Comparison of ENCODE assay signal across 1 cellular context in genomic region chr4:1994935-1995334, GRCh38.
A peak's percentile ranks its signal among the peaks of the same experiment; 100 is the strongest.
TF ChIP-seq lines count a peak whose summit lies in the region.

No MANE protein-coding gene starts in this region.

TF ChIP-seq in HepG2, 621 proteins besides CTCF, POLR2A, EP300 and RAD21:
- TF ChIP-seq RERE (CRISPR knock-in tag; IDR thresholded peaks at IDR 0.05; ENCODE audit: low read depth) (no peak), MAFK (conservative IDR thresholded peaks at IDR 0.05 in 1 of 2, IDR thresholded peaks at IDR 0.05 in 1 of 2; ENCODE audit: low read length in 2 of 2) (peak; percentile 97 to 99), PRDM10 (CRISPR knock-in tag; IDR thresholded peaks at IDR 0.05; ENCODE audit: low read depth) (no peak), ZNF451 (CRISPR knock-in tag; IDR thresholded peaks at IDR 0.05) (no peak), ZBTB38 (CRISPR knock-in tag; IDR thresholded peaks at IDR 0.05) (no peak), ZNF557 (CRISPR knock-in tag; IDR thresholded peaks at IDR 0.05) (no peak), PHF5A (CRISPR knock-in tag; IDR thresholded peaks at IDR 0.05; ENCODE audit: low read depth, unreplicated experiment) (no peak), MAFF (IDR thresholded peaks at IDR 0.05; ENCODE audit: low read depth, low read length) (peak; percentile 99), PATZ1 (CRISPR knock-in tag; IDR thresholded peaks at IDR 0.05) (no peak)
TF ChIP-seq in HepG2: peak in this region for 2.
